In the genomic region with DNA sequence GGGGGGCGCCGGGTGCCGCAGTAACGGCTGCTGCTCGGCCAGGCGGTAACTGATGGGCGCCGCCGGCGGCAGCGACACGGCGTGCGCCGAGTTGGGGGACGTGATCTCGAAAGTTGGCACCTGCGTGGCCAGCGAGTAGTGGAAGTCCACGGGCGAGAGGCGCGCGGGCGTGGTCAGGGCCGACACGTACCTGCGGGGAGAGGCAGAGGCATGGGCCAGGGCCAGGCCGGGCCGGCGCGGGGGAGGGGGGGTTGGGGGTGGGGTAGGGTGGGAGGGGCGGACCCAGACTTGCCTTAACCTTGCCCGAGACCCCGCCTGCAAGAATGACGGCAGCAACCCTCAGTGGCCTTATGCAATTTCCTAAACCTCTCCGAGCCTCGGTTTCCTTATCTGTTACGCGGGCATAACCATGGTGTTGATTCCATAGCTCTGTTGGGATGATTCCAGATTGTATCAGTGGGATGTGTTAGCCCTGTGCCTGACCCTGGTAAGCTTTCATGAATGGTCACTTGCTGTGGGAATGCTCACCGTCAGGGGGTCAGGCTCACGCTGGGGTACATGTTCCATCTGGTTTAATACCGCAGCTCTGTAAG, we compare ENCODE assay signal across 8 cellular contexts. TPM values are rescaled to one million over a fixed set of nuclear protein-coding genes. Genes with fewer than 3 reads are reported as not detected.
DNase-seq lines count a peak whose midpoint lies in the region; ATAC-seq lines count a peak whose summit lies in the region.

No MANE protein-coding gene starts in this region.

- H3K9me3 Mint-ChIP-seq in CD8-positive, alpha-beta memory T cell = no peaks in the 10 kb centered on the region
- H3K9me3 Mint-ChIP-seq in activated naive CD4-positive, alpha-beta T cell treated with anti-CD3 and anti-CD28 coated beads, Interleukin-2, amount 10 ng/mL, durations not matched to agents 7 days and 5 days = no peaks in the 10 kb centered on the region

- H3K27ac ChIP-seq in CD8-positive, alpha-beta memory T cell (ENCODE audit: low read depth, low read length) = peak overlapping the region; percentile 50

- POLR2A ChIA-PET in CD8-positive, alpha-beta memory T cell (lab: Charles Lee) = interaction anchor here (1.0 to 1.4 kb wide), 3 partner anchors 104 to 213 kb away, joined by 3 read pairs; no protein-coding TSS in a partner anchor

- DNase-seq in CD8-positive, alpha-beta memory T cell = peak in 3 of 5 donors; percentile 16 to 61 (median 41)
- DNase-seq in activated naive CD4-positive, alpha-beta T cell treated with anti-CD3 and anti-CD28 coated beads, Interleukin-2, amount 10 ng/mL, durations not matched to agents 7 days and 5 days = peak; percentile 41
- peak; percentile 35 for DNase-seq in stimulated activated CD4-positive, alpha-beta T cell treated with anti-CD3 and anti-CD28 coated beads, Interleukin-4, amount 100 ng/mL, for 1 hour
- DNase-seq in NCI-H128 (lab: John Stamatoyannopoulos, UW; ENCODE audit: unreplicated experiment) (no peak), NCI-H146 treated with DMSO at 0.1 percent for 48 hours (lab: John Stamatoyannopoulos, UW; ENCODE audit: unreplicated experiment) (no peak), left lobe of liver (ENCODE audit: low spot score) (no peak)

- H3K27ac Mint-ChIP-seq in CD8-positive, alpha-beta memory T cell = peak overlapping the region; percentile 42 to 92 (median 70)
- no peak overlapping the region for H3K27ac Mint-ChIP-seq in activated naive CD4-positive, alpha-beta T cell treated with anti-CD3 and anti-CD28 coated beads, Interleukin-2, amount 10 ng/mL, durations not matched to agents 7 days and 5 days

- CTCF ChIA-PET in CD8-positive, alpha-beta memory T cell (lab: Charles Lee) = interaction anchor here (0.6 to 2.1 kb wide), 3 partner anchors 52 to 404 kb away, joined by 3 to 10 read pairs (median 4); no protein-coding TSS in a partner anchor
- CTCF ChIA-PET in activated naive CD4-positive, alpha-beta T cell treated with anti-CD3 and anti-CD28 coated beads, Interleukin-2, amount 10 ng/mL, durations not matched to agents 7 days and 5 days (lab: Charles Lee) = interaction anchor here (1.8 to 2.4 kb wide), 5 partner anchors 15 to 120 kb away, joined by 8 to 13 read pairs (median 12); no protein-coding TSS in a partner anchor

- peaks cover 10 to 23% (median 21%) of the 10 kb centered on the region in 3 donors for H3K4me1 Mint-ChIP-seq in CD8-positive, alpha-beta memory T cell
- peaks cover 6% of the 10 kb centered on the region for H3K4me1 Mint-ChIP-seq in activated naive CD4-positive, alpha-beta T cell treated with anti-CD3 and anti-CD28 coated beads, Interleukin-2, amount 10 ng/mL, durations not matched to agents 7 days and 5 days

- no peaks in the 10 kb centered on the region for H3K4me1 ChIP-seq in CD8-positive, alpha-beta memory T cell (ENCODE audit: insufficient read depth, low read length)

- peak overlapping the region; percentile 54 for H3K4me3 ChIP-seq in CD8-positive, alpha-beta memory T cell (ENCODE audit: low read length)
- H3K4me3 ChIP-seq in iPS-18c (ENCODE audit: insufficient read depth, low read depth, low read length) = peak overlapping the region; percentile 59

- peaks cover 13 to 15% of the 10 kb centered on the region in 2 donors for H3K27me3 Mint-ChIP-seq in CD8-positive, alpha-beta memory T cell
- peaks cover 63% of the 10 kb centered on the region for H3K27me3 Mint-ChIP-seq in activated naive CD4-positive, alpha-beta T cell treated with anti-CD3 and anti-CD28 coated beads, Interleukin-2, amount 10 ng/mL, durations not matched to agents 7 days and 5 days

- no peaks in the 10 kb centered on the region for H3K9me3 ChIP-seq in CD8-positive, alpha-beta memory T cell (ENCODE audit: low read length)
- H3K9me3 ChIP-seq in iPS-18c (ENCODE audit: control insufficient read depth, insufficient read depth, low read length) = no peaks in the 10 kb centered on the region

- peaks cover 6% of the 10 kb centered on the region for H3K27me3 ChIP-seq in CD8-positive, alpha-beta memory T cell (ENCODE audit: insufficient read depth, low read length, poor library complexity, severe bottlenecking)

- no peaks in the 10 kb centered on the region for H3K36me3 Mint-ChIP-seq in CD8-positive, alpha-beta memory T cell
- no peaks in the 10 kb centered on the region for H3K36me3 Mint-ChIP-seq in activated naive CD4-positive, alpha-beta T cell treated with anti-CD3 and anti-CD28 coated beads, Interleukin-2, amount 10 ng/mL, durations not matched to agents 7 days and 5 days

- H3K36me3 ChIP-seq in CD8-positive, alpha-beta memory T cell (ENCODE audit: insufficient read depth, low read length) = no peaks in the 10 kb centered on the region

- H3K4me3 Mint-ChIP-seq in CD8-positive, alpha-beta memory T cell = peak overlapping the region; percentile 65 to 85 (median 77)
- H3K4me3 Mint-ChIP-seq in activated naive CD4-positive, alpha-beta T cell treated with anti-CD3 and anti-CD28 coated beads, Interleukin-2, amount 10 ng/mL, durations not matched to agents 7 days and 5 days = peak overlapping the region; percentile 61

- ATAC-seq in HG03064 (IDR thresholded peaks at IDR 0.05; ENCODE audit: low read depth, unreplicated experiment) = peak; percentile 5
- no peak for ATAC-seq in left lobe of liver

RNA-seq across cellular contexts. Expression of a gene that starts 53.0 kb away (rescaled TPM):
- not detected for total RNA-seq in CD8-positive, alpha-beta memory T cell
- 0.12 TPM for polyA plus RNA-seq in CD8-positive, alpha-beta memory T cell
- 0.08 TPM for total RNA-seq in left lobe of liver

Comparison
In these comparisons a context has a peak if more than half of its experiments do, and no peak if none do; other contexts are left out.
1. DNase-seq: peak in CD8-positive, alpha-beta memory T cell (3 of 5), activated naive CD4-positive, alpha-beta T cell treated with anti-CD3 and anti-CD28 coated beads, Interleukin-2, amount 10 ng/mL, durations not matched to agents 7 days and 5 days (single experiment) and stimulated activated CD4-positive, alpha-beta T cell treated with anti-CD3 and anti-CD28 coated beads, Interleukin-4, amount 100 ng/mL, for 1 hour (single experiment); none in NCI-H128 (single experiment), NCI-H146 treated with DMSO at 0.1 percent for 48 hours (single experiment) and left lobe of liver (single experiment).